ENCODE assay signal across 29 cellular contexts in the genomic region with DNA sequence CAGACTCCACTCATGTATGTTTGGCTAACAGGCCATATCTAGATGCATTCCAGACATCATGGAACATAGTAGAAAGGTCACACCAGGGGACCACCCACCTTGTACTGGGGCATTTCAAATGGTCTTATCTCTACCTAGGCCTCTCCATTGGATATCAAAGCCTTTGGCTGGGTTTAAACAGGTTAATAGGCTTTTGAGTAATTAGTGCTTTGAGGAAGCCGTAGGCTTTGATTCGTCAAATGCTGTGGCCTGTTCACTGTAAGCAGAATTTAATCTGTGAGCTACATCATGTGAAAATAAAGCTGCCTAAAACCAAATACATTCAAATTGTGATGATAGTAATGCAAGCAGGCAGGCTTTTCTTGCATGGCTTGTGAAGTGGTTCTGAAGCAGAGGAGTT.
"Had no signal": no experiment of that assay in that cellular context is flagged by ENCODE, and none has a peak within 500 bp of the region (broad histone marks: within the 10 kb centered on the region; RNA-seq: fewer than 3 reads in every experiment).

No MANE protein-coding gene starts in this region.

- H3K27ac ChIP-seq: SJSA1 had no signal

- H3K27me3 ChIP-seq: MG63, SJSA1 had no signal

- H3K36me3 ChIP-seq: MG63, SJSA1 had no signal

- FAIRE-seq: astrocyte, RCC 7860, TTC549 had no signal

- DNase-seq: activated CD4-positive, alpha-beta memory T cell treated with anti-CD3 and anti-CD28 coated beads, Interleukin-2, amount 10 ng/mL, durations not matched to agents 7 days and 5 days; activated CD4-positive, alpha-beta T cell treated with anti-CD3 and anti-CD28 coated beads for 36 hours; activated CD4-positive, alpha-beta T cell treated with anti-CD3 and anti-CD28 coated beads, Interleukin-2, amount 50 U/mL, for 1 hour; activated CD4-positive, CD25-positive, alpha-beta regulatory T cell; activated gamma-delta T cell; activated naive CD4-positive, alpha-beta T cell treated with anti-CD3 and anti-CD28 coated beads for 36 hours; activated T-cell treated with anti-CD3 and anti-CD28 coated beads for 4 hours; activated T-cell treated with anti-CD3 and anti-CD28 coated beads, Interleukin-2, amount 50 U/mL, for 48 hours; amygdala; caudate nucleus; MG63; MV-4-11; NCI-H1092 treated with DMSO at 0.1 percent for 48 hours; NCI-H1436; NCI-H1694 treated with DMSO at 0.1 percent for 48 hours; NCI-H2029 treated with DMSO at 0.1 percent for 48 hours; NCI-H345; NCI-H510A; NCI-H526 treated with DMSO at 0.1 percent for 48 hours; SHP77; T-cell; T-helper 2 cell; T1000 had no signal

- H3K27me3 Mint-ChIP-seq: activated CD4-positive, alpha-beta T cell treated with anti-CD3 and anti-CD28 coated beads for 36 hours; activated naive CD8-positive, alpha-beta T cell; activated T-helper 17 cell treated with anti-CD3 and anti-CD28 coated beads, Interleukin-2, amount 50 U/mL, for 72 hours had no signal

- H3K4me3 Mint-ChIP-seq: activated CD4-positive, alpha-beta memory T cell treated with anti-CD3 and anti-CD28 coated beads, Interleukin-2, amount 10 ng/mL, durations not matched to agents 7 days and 5 days; activated CD4-positive, alpha-beta T cell treated with anti-CD3 and anti-CD28 coated beads for 36 hours; activated naive CD4-positive, alpha-beta T cell treated with anti-CD3 and anti-CD28 coated beads for 36 hours; activated naive CD8-positive, alpha-beta T cell; activated T-helper 17 cell treated with anti-CD3 and anti-CD28 coated beads, Interleukin-2, amount 50 U/mL, for 72 hours; T-cell had no signal

- H3K9me3 ChIP-seq: MG63, SJSA1 had no signal

- H3K36me3 Mint-ChIP-seq: activated naive CD8-positive, alpha-beta T cell; T-cell had no signal

- H3K4me1 ChIP-seq: SJSA1 had no signal

- H3K4me3 ChIP-seq: MG63, SJSA1 had no signal

- H3K9me3 Mint-ChIP-seq: activated CD4-positive, alpha-beta memory T cell treated with anti-CD3 and anti-CD28 coated beads, Interleukin-2, amount 10 ng/mL, durations not matched to agents 7 days and 5 days; activated naive CD4-positive, alpha-beta T cell treated with anti-CD3 and anti-CD28 coated beads for 36 hours; activated T-helper 17 cell treated with anti-CD3 and anti-CD28 coated beads, Interleukin-2, amount 50 U/mL, for 72 hours; T-cell had no signal

- ATAC-seq: activated CD4-positive, alpha-beta T cell treated with anti-CD3 and anti-CD28 coated beads for 36 hours; activated T-helper 17 cell treated with anti-CD3 and anti-CD28 coated beads, Interleukin-2, amount 50 U/mL, for 72 hours; T-cell had no signal

- H3K27ac Mint-ChIP-seq: activated CD4-positive, alpha-beta memory T cell treated with anti-CD3 and anti-CD28 coated beads, Interleukin-2, amount 10 ng/mL, durations not matched to agents 7 days and 5 days; activated CD4-positive, alpha-beta T cell treated with anti-CD3 and anti-CD28 coated beads for 36 hours; activated naive CD4-positive, alpha-beta T cell treated with anti-CD3 and anti-CD28 coated beads for 36 hours; activated naive CD8-positive, alpha-beta T cell; T-cell had no signal
